Comparison of ENCODE assay signal across 2 cellular contexts in the genomic region with DNA sequence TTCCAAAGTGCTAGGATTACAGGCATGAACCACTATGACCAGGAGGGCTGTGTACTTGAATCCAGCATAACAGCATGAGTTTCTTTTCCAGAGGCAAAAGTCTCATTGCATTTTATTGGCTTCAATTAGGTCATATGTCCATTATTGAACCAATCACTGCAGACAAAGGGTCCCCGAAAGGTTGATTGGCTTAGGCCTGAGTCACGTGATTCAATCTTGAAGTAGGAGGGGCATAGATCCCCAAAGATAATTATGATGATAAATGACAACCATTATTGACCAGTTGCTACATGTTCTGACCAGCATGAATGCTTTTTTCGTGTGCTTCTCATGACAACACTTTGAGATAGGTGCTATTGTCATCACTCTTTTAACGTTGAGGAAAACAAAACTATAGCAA.
TF ChIP-seq lines count a peak whose summit lies in the region.

No MANE protein-coding gene starts in this region.

TF ChIP-seq in HepG2, 621 proteins besides CTCF, POLR2A, EP300 and RAD21:
- TF ChIP-seq, protein P1, sequence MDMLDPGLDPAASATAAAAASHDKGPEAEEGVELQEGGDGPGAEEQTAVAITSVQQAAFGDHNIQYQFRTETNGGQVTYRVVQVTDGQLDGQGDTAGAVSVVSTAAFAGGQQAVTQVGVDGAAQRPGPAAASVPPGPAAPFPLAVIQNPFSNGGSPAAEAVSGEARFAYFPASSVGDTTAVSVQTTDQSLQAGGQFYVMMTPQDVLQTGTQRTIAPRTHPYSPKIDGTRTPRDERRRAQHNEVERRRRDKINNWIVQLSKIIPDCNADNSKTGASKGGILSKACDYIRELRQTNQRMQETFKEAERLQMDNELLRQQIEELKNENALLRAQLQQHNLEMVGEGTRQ (IDR thresholded peaks at IDR 0.05; ENCODE audit: low read depth, low read length) = peak; percentile 62; the same call in 1 of the 2 replicates
- TF ChIP-seq, protein P1 (CRISPR knock-in tag; IDR thresholded peaks at IDR 0.05; ENCODE audit: borderline replicate concordance) = no peak
- TF ChIP-seq RAD51 (IDR thresholded peaks at IDR 0.05; ENCODE audit: borderline replicate concordance) (peak; percentile 82; the same call in 1 of the 2 replicates), POLR2G (IDR thresholded peaks at IDR 0.05; ENCODE audit: low read depth, low read length) (no peak)

TF ChIP-seq in K562, 482 proteins besides CTCF, POLR2A, EP300 and RAD21:
- no peak for TF ChIP-seq ZNF23 (CRISPR knock-in tag; IDR thresholded peaks at IDR 0.05)
- TF ChIP-seq MEF2D (tag; conservative IDR thresholded peaks at IDR 0.05; ENCODE audit: low read depth) = no peak
- no peak for TF ChIP-seq PHF8 (IDR thresholded peaks at IDR 0.05; ENCODE audit: borderline replicate concordance, low read length)
- TF ChIP-seq, protein P2, sequence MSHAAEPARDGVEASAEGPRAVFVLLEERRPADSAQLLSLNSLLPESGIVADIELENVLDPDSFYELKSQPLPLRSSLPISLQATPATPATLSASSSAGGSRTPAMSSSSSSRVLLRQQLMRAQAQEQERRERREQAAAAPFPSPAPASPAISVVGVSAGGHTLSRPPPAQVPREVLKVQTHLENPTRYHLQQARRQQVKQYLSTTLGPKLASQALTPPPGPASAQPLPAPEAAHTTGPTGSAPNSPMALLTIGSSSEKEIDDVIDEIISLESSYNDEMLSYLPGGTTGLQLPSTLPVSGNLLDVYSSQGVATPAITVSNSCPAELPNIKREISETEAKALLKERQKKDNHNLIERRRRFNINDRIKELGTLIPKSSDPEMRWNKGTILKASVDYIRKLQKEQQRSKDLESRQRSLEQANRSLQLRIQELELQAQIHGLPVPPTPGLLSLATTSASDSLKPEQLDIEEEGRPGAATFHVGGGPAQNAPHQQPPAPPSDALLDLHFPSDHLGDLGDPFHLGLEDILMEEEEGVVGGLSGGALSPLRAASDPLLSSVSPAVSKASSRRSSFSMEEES (CRISPR knock-in tag; IDR thresholded peaks at IDR 0.05) = peak; percentile 91
- peak; percentile 72; the same call in 1 of the 2 replicates for TF ChIP-seq TOE1 (IDR thresholded peaks at IDR 0.05; ENCODE audit: borderline replicate concordance)
- TF ChIP-seq TOE1 (CRISPR knock-in tag; IDR thresholded peaks at IDR 0.05; ENCODE audit: borderline replicate concordance, low read depth) = no peak
- TF ChIP-seq ESRRA (IDR thresholded peaks at IDR 0.05; ENCODE audit: borderline replicate concordance, low read depth) = no peak
- TF ChIP-seq, protein P3, sequence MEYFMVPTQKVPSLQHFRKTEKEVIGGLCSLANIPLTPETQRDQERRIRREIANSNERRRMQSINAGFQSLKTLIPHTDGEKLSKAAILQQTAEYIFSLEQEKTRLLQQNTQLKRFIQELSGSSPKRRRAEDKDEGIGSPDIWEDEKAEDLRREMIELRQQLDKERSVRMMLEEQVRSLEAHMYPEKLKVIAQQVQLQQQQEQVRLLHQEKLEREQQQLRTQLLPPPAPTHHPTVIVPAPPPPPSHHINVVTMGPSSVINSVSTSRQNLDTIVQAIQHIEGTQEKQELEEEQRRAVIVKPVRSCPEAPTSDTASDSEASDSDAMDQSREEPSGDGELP (CRISPR knock-in tag; IDR thresholded peaks at IDR 0.05; ENCODE audit: borderline replicate concordance) = no peak
- no peak for TF ChIP-seq ZKSCAN8 (CRISPR knock-in tag; IDR thresholded peaks at IDR 0.05)
- TF ChIP-seq NFYB (IDR thresholded peaks at IDR 0.05; ENCODE audit: extremely low read depth, insufficient read length) = peak; percentile 44
- peak; percentile 78 for TF ChIP-seq RAD51 (IDR thresholded peaks at IDR 0.05; ENCODE audit: borderline replicate concordance, low read depth)
- no peak for TF ChIP-seq KLF16 (IDR thresholded peaks at IDR 0.05)
- no peak for TF ChIP-seq GATA2 (CRISPR knock-in tag; IDR thresholded peaks at IDR 0.05)
- TF ChIP-seq GTF2E2 (tag; IDR thresholded peaks at IDR 0.05) = no peak
- TF ChIP-seq, protein P1 (CRISPR knock-in tag; IDR thresholded peaks at IDR 0.05) = peak; percentile 45; the same call in 1 of the 2 replicates
- no peak for TF ChIP-seq KLF1 (tag; IDR thresholded peaks at IDR 0.05)
- TF ChIP-seq, protein P4, sequence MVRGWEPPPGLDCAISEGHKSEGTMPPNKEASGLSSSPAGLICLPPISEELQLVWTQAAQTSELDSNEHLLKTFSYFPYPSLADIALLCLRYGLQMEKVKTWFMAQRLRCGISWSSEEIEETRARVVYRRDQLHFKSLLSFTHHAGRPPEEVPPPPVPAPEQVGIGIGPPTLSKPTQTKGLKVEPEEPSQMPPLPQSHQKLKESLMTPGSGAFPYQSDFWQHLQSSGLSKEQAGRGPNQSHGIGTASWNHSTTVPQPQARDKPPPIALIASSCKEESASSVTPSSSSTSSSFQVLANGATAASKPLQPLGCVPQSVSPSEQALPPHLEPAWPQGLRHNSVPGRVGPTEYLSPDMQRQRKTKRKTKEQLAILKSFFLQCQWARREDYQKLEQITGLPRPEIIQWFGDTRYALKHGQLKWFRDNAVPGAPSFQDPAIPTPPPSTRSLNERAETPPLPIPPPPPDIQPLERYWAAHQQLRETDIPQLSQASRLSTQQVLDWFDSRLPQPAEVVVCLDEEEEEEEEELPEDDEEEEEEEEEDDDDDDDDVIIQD (CRISPR knock-in tag; IDR thresholded peaks at IDR 0.05) = no peak
- no peak for TF ChIP-seq ERF (CRISPR knock-in tag; IDR thresholded peaks at IDR 0.05)
- TF ChIP-seq, protein P5, sequence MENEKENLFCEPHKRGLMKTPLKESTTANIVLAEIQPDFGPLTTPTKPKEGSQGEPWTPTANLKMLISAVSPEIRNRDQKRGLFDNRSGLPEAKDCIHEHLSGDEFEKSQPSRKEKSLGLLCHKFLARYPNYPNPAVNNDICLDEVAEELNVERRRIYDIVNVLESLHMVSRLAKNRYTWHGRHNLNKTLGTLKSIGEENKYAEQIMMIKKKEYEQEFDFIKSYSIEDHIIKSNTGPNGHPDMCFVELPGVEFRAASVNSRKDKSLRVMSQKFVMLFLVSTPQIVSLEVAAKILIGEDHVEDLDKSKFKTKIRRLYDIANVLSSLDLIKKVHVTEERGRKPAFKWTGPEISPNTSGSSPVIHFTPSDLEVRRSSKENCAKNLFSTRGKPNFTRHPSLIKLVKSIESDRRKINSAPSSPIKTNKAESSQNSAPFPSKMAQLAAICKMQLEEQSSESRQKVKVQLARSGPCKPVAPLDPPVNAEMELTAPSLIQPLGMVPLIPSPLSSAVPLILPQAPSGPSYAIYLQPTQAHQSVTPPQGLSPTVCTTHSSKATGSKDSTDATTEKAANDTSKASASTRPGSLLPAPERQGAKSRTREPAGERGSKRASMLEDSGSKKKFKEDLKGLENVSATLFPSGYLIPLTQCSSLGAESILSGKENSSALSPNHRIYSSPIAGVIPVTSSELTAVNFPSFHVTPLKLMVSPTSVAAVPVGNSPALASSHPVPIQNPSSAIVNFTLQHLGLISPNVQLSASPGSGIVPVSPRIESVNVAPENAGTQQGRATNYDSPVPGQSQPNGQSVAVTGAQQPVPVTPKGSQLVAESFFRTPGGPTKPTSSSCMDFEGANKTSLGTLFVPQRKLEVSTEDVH (IDR thresholded peaks at IDR 0.05; ENCODE audit: low read depth, partially characterized antibody) = no peak
- TF ChIP-seq, protein P6, sequence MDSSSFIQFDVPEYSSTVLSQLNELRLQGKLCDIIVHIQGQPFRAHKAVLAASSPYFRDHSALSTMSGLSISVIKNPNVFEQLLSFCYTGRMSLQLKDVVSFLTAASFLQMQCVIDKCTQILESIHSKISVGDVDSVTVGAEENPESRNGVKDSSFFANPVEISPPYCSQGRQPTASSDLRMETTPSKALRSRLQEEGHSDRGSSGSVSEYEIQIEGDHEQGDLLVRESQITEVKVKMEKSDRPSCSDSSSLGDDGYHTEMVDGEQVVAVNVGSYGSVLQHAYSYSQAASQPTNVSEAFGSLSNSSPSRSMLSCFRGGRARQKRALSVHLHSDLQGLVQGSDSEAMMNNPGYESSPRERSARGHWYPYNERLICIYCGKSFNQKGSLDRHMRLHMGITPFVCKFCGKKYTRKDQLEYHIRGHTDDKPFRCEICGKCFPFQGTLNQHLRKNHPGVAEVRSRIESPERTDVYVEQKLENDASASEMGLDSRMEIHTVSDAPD (CRISPR knock-in tag; IDR thresholded peaks at IDR 0.05) = no peak
- no peak for TF ChIP-seq NBN (IDR thresholded peaks at IDR 0.05; ENCODE audit: low read depth)
- TF ChIP-seq, protein P7, sequence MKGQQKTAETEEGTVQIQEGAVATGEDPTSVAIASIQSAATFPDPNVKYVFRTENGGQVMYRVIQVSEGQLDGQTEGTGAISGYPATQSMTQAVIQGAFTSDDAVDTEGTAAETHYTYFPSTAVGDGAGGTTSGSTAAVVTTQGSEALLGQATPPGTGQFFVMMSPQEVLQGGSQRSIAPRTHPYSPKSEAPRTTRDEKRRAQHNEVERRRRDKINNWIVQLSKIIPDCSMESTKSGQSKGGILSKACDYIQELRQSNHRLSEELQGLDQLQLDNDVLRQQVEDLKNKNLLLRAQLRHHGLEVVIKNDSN (CRISPR knock-in tag; IDR thresholded peaks at IDR 0.05) = 0 out of 2 replicates have a peak, but pooled peaks have one; percentile 21
- TF ChIP-seq FOS (IDR thresholded peaks at IDR 0.05; ENCODE audit: extremely low read depth, insufficient read length) = no peak
- TF ChIP-seq CBFA2T2 (conservative IDR thresholded peaks at IDR 0.05) = peak; percentile 35; the same call in 1 of the 2 replicates
- TF ChIP-seq ZSCAN29 (IDR thresholded peaks at IDR 0.05) = no peak
- no peak for TF ChIP-seq RBM39 (optimal IDR thresholded peaks at IDR 0.05; ENCODE audit: low read depth, low read length)
- TF ChIP-seq, protein P8, sequence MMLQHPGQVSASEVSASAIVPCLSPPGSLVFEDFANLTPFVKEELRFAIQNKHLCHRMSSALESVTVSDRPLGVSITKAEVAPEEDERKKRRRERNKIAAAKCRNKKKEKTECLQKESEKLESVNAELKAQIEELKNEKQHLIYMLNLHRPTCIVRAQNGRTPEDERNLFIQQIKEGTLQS (IDR thresholded peaks at IDR 0.05) = no peak
- TF ChIP-seq, protein P8 (CRISPR knock-in tag; conservative IDR thresholded peaks at IDR 0.05) = no peak
- no peak for TF ChIP-seq FUS (optimal IDR thresholded peaks at IDR 0.05; ENCODE audit: low read depth, low read length)
- TF ChIP-seq RBM14 (IDR thresholded peaks at IDR 0.05; ENCODE audit: borderline replicate concordance, insufficient read depth, low read depth, low read length) = no peak
- no peak for TF ChIP-seq TBL1XR1 (IDR thresholded peaks at IDR 0.05; ENCODE audit: low read length in 2 of 2)
- TF ChIP-seq CHD2 (IDR thresholded peaks at IDR 0.05; ENCODE audit: low read depth, low read length) = no peak
- no peak for TF ChIP-seq FOXM1 (IDR thresholded peaks at IDR 0.05; ENCODE audit: low read depth)
- TF ChIP-seq FOXM1 (CRISPR knock-in tag; IDR thresholded peaks at IDR 0.05; ENCODE audit: low read depth) = no peak
- no peak for TF ChIP-seq FIP1L1 (IDR thresholded peaks at IDR 0.05; ENCODE audit: low read depth, low read length, poor library complexity, severe bottlenecking)
- TF ChIP-seq RFX5 (IDR thresholded peaks at IDR 0.05; ENCODE audit: low read depth, low read length) = no peak
